ENCODE assay signal across 1 cellular context in the genomic region with DNA sequence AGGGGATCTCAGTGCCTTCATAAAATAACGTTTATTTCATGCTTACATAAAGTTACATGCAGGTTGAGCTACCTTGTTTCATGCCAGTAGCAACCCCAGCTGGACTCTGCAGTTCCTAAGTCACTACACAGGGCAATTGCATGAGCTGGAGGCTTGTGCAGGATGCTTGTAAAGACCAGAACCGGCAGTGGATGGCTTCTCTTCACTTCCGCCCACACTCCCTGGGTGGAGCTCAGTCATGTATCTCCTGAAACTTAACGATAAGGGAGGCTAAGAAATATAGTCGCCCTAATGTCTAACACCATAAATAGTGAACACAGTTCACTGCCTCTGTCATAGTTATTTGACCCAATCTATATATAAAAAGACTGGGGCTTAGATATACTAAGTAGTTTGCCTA.
TF ChIP-seq lines count a peak whose summit lies in the region.

No MANE protein-coding gene starts in this region.

TF ChIP-seq in GM12878, 131 proteins besides CTCF, POLR2A, EP300 and RAD21 (continued from another document):
- TF ChIP-seq, protein P1, sequence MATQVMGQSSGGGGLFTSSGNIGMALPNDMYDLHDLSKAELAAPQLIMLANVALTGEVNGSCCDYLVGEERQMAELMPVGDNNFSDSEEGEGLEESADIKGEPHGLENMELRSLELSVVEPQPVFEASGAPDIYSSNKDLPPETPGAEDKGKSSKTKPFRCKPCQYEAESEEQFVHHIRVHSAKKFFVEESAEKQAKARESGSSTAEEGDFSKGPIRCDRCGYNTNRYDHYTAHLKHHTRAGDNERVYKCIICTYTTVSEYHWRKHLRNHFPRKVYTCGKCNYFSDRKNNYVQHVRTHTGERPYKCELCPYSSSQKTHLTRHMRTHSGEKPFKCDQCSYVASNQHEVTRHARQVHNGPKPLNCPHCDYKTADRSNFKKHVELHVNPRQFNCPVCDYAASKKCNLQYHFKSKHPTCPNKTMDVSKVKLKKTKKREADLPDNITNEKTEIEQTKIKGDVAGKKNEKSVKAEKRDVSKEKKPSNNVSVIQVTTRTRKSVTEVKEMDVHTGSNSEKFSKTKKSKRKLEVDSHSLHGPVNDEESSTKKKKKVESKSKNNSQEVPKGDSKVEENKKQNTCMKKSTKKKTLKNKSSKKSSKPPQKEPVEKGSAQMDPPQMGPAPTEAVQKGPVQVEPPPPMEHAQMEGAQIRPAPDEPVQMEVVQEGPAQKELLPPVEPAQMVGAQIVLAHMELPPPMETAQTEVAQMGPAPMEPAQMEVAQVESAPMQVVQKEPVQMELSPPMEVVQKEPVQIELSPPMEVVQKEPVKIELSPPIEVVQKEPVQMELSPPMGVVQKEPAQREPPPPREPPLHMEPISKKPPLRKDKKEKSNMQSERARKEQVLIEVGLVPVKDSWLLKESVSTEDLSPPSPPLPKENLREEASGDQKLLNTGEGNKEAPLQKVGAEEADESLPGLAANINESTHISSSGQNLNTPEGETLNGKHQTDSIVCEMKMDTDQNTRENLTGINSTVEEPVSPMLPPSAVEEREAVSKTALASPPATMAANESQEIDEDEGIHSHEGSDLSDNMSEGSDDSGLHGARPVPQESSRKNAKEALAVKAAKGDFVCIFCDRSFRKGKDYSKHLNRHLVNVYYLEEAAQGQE (IDR thresholded peaks at IDR 0.05; ENCODE audit: low read depth, low read length): no peak
- no peak for TF ChIP-seq SPI1 (IDR thresholded peaks at IDR 0.05; ENCODE audit: borderline replicate concordance, insufficient read depth, low read depth, low read length)
- no peak for TF ChIP-seq CEBPB (IDR thresholded peaks at IDR 0.05; ENCODE audit: borderline replicate concordance in 1 of 2, low read depth in 2 of 2, low read length in 2 of 2)
- TF ChIP-seq SUPT20H (IDR thresholded peaks at IDR 0.05; ENCODE audit: borderline replicate concordance, control insufficient read depth, low read depth, low read length): no peak
- TF ChIP-seq POLR2AphosphoS5 (IDR thresholded peaks at IDR 0.05; ENCODE audit: low read length): no peak
- TF ChIP-seq, protein P2, sequence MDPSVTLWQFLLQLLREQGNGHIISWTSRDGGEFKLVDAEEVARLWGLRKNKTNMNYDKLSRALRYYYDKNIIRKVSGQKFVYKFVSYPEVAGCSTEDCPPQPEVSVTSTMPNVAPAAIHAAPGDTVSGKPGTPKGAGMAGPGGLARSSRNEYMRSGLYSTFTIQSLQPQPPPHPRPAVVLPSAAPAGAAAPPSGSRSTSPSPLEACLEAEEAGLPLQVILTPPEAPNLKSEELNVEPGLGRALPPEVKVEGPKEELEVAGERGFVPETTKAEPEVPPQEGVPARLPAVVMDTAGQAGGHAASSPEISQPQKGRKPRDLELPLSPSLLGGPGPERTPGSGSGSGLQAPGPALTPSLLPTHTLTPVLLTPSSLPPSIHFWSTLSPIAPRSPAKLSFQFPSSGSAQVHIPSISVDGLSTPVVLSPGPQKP (IDR thresholded peaks at IDR 0.05; ENCODE audit: low read depth, low read length): no peak
- TF ChIP-seq, protein P3, sequence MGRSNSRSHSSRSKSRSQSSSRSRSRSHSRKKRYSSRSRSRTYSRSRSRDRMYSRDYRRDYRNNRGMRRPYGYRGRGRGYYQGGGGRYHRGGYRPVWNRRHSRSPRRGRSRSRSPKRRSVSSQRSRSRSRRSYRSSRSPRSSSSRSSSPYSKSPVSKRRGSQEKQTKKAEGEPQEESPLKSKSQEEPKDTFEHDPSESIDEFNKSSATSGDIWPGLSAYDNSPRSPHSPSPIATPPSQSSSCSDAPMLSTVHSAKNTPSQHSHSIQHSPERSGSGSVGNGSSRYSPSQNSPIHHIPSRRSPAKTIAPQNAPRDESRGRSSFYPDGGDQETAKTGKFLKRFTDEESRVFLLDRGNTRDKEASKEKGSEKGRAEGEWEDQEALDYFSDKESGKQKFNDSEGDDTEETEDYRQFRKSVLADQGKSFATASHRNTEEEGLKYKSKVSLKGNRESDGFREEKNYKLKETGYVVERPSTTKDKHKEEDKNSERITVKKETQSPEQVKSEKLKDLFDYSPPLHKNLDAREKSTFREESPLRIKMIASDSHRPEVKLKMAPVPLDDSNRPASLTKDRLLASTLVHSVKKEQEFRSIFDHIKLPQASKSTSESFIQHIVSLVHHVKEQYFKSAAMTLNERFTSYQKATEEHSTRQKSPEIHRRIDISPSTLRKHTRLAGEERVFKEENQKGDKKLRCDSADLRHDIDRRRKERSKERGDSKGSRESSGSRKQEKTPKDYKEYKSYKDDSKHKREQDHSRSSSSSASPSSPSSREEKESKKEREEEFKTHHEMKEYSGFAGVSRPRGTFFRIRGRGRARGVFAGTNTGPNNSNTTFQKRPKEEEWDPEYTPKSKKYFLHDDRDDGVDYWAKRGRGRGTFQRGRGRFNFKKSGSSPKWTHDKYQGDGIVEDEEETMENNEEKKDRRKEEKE (IDR thresholded peaks at IDR 0.05): no peak
- no peak for TF ChIP-seq ESRRA (IDR thresholded peaks at IDR 0.05; ENCODE audit: low read length)
- no peak for TF ChIP-seq ZSCAN29 (IDR thresholded peaks at IDR 0.05)
